9 cellular contexts compared by ENCODE assay signal in genomic region chr17:44672479-44673093, GRCh38. TPM values are rescaled to one million over a fixed set of nuclear protein-coding genes. Genes with fewer than 3 reads are reported as not detected.
DNase-seq lines count a peak whose midpoint lies in the region; ATAC-seq and TF ChIP-seq lines count a peak whose summit lies in the region.
"Had no signal": no experiment of that assay in that cellular context is flagged by ENCODE, and none has a peak within 500 bp of the region (broad histone marks: within the 10 kb centered on the region; RNA-seq: fewer than 3 reads in every experiment).

No MANE protein-coding gene starts in this region.

- H3K27me3 ChIP-seq in DOHH2 (ENCODE audit: control insufficient read depth, low read length) (peaks cover 4% of the 10 kb centered on the region; the same call in 1 of the 2 replicates), mesendoderm (ENCODE audit: insufficient read depth, low read length, poor library complexity) (no peaks in the 10 kb centered on the region)

- peaks cover 10% of the 10 kb centered on the region for H3F3A ChIP-seq in DOHH2 (ENCODE audit: control insufficient read depth, insufficient read depth)

- no peak overlapping the region for H4K5ac ChIP-seq in mesendoderm (ENCODE audit: low read length)

- H3K79me1 ChIP-seq in mesendoderm (ENCODE audit: low read length): no peaks in the 10 kb centered on the region

- H3K27ac ChIP-seq in DOHH2 (ENCODE audit: low read depth, low read length) (no peak overlapping the region), mesendoderm (ENCODE audit: low read depth, low read length) (no peak overlapping the region)

- H3K27ac Mint-ChIP-seq in activated T-helper 2 cell treated with anti-CD3 and anti-CD28 coated beads, Interferon-gamma antibody, Interleukin-2, Interleukin-4, amounts not matched to agents 10 μg/mL and 5 μg/mL and 100 μg/mL, durations not matched to agents 14 hours and 24 hours and 36 hours: no peak overlapping the region
- H3K27ac Mint-ChIP-seq: activated naive CD4-positive, alpha-beta T cell treated with anti-CD3 and anti-CD28 coated beads, Interleukin-2, amount 50 U/mL, for 24 hours had no signal

- H3K18ac ChIP-seq in mesendoderm (ENCODE audit: low read length): no peak overlapping the region

- H2BK5ac ChIP-seq in mesendoderm (ENCODE audit: low read length): no peak overlapping the region

- H3K4me1 Mint-ChIP-seq in activated T-helper 2 cell treated with anti-CD3 and anti-CD28 coated beads, Interferon-gamma antibody, Interleukin-2, Interleukin-4, amounts not matched to agents 10 μg/mL and 5 μg/mL and 100 μg/mL, durations not matched to agents 14 hours and 24 hours and 36 hours (ENCODE audit: low read depth): peaks cover 4% of the 10 kb centered on the region
- H3K4me1 Mint-ChIP-seq: activated naive CD4-positive, alpha-beta T cell treated with anti-CD3 and anti-CD28 coated beads, Interleukin-2, amount 50 U/mL, for 24 hours had no signal

- no peak overlapping the region for H2BK15ac ChIP-seq in mesendoderm (replicated peaks; ENCODE audit: low read depth)

- intact Hi-C loops in activated T-helper 2 cell treated with anti-CD3 and anti-CD28 coated beads, Interferon-gamma antibody, Interleukin-2, Interleukin-4, amounts not matched to agents 10 μg/mL and 5 μg/mL and 100 μg/mL, durations not matched to agents 14 hours and 24 hours and 36 hours (cut with micrococcal nuclease): loop anchor here (1.0 kb wide), 1 partner anchor 139 kb away; no protein-coding TSS in a partner anchor

- H3K4me3 ChIP-seq in DOHH2 (ENCODE audit: low read length) (no peak overlapping the region), astrocyte of the cerebellum (ENCODE audit: low read depth, low read length) (no peak overlapping the region), mesendoderm (ENCODE audit: low read length) (no peak overlapping the region)

- no peaks in the 10 kb centered on the region for H3K36me3 ChIP-seq in DOHH2 (ENCODE audit: control insufficient read depth, low read length)
- H3K36me3 ChIP-seq in mesendoderm (ENCODE audit: control insufficient read depth, insufficient read depth, low read length): no peaks in the 10 kb centered on the region

- peaks cover 3% of the 10 kb centered on the region for H3K27me3 Mint-ChIP-seq in activated T-helper 2 cell treated with anti-CD3 and anti-CD28 coated beads, Interferon-gamma antibody, Interleukin-2, Interleukin-4, amounts not matched to agents 10 μg/mL and 5 μg/mL and 100 μg/mL, durations not matched to agents 14 hours and 24 hours and 36 hours (ENCODE audit: low read depth)
- H3K27me3 Mint-ChIP-seq: activated naive CD4-positive, alpha-beta T cell treated with anti-CD3 and anti-CD28 coated beads, Interleukin-2, amount 50 U/mL, for 24 hours had no signal

- H3K23ac ChIP-seq in mesendoderm (ENCODE audit: low read length): no peak overlapping the region

- no peak overlapping the region for H3K4me2 ChIP-seq in DOHH2 (ENCODE audit: low read length)
- no peak overlapping the region for H3K4me2 ChIP-seq in mesendoderm (ENCODE audit: low read length)

- H3K4me3 Mint-ChIP-seq in activated T-helper 2 cell treated with anti-CD3 and anti-CD28 coated beads, Interferon-gamma antibody, Interleukin-2, Interleukin-4, amounts not matched to agents 10 μg/mL and 5 μg/mL and 100 μg/mL, durations not matched to agents 14 hours and 24 hours and 36 hours (ENCODE audit: low read depth): no peak overlapping the region
- H3K4me3 Mint-ChIP-seq: activated naive CD4-positive, alpha-beta T cell treated with anti-CD3 and anti-CD28 coated beads, Interleukin-2, amount 50 U/mL, for 24 hours had no signal

- no peak overlapping the region for H4K8ac ChIP-seq in mesendoderm (ENCODE audit: low read depth, low read length)

- H3K56ac ChIP-seq in mesendoderm (ENCODE audit: low read length): no peak overlapping the region

- H3K9ac ChIP-seq in mesendoderm (ENCODE audit: low read length): no peak overlapping the region

- no peaks in the 10 kb centered on the region for H4K20me1 ChIP-seq in DOHH2 (ENCODE audit: control insufficient read depth, insufficient read depth, low read depth, low read length)

- H3K4ac ChIP-seq in mesendoderm (ENCODE audit: low read depth, low read length): no peak overlapping the region

- H3K79me2 ChIP-seq in DOHH2 (ENCODE audit: control insufficient read depth, low read length) (no peaks in the 10 kb centered on the region), mesendoderm (ENCODE audit: control insufficient read depth, insufficient read depth, low read length) (no peaks in the 10 kb centered on the region)

- H2BK120ac ChIP-seq in mesendoderm (ENCODE audit: low read depth, low read length): no peak overlapping the region

- in situ Hi-C loops in astrocyte of the cerebellum (cut with HindIII; ENCODE audit: low sequenced_read_pairs): no loop called here

- peaks cover 4% of the 10 kb centered on the region for H3K36me3 Mint-ChIP-seq in activated T-helper 2 cell treated with anti-CD3 and anti-CD28 coated beads, Interferon-gamma antibody, Interleukin-2, Interleukin-4, amounts not matched to agents 10 μg/mL and 5 μg/mL and 100 μg/mL, durations not matched to agents 14 hours and 24 hours and 36 hours (ENCODE audit: low read depth)
- H3K36me3 Mint-ChIP-seq: activated naive CD4-positive, alpha-beta T cell treated with anti-CD3 and anti-CD28 coated beads, Interleukin-2, amount 50 U/mL, for 24 hours had no signal

- H3K4me1 ChIP-seq in DOHH2 (ENCODE audit: control insufficient read depth, low read length) (no peaks in the 10 kb centered on the region), mesendoderm (ENCODE audit: control insufficient read depth, low read depth, low read length) (no peaks in the 10 kb centered on the region)

- H3K9me3 Mint-ChIP-seq in activated T-helper 2 cell treated with anti-CD3 and anti-CD28 coated beads, Interferon-gamma antibody, Interleukin-2, Interleukin-4, amounts not matched to agents 10 μg/mL and 5 μg/mL and 100 μg/mL, durations not matched to agents 14 hours and 24 hours and 36 hours: no peaks in the 10 kb centered on the region
- H3K9me3 Mint-ChIP-seq: activated naive CD4-positive, alpha-beta T cell treated with anti-CD3 and anti-CD28 coated beads, Interleukin-2, amount 50 U/mL, for 24 hours had no signal

- H3K9me3 ChIP-seq in DOHH2 (ENCODE audit: control insufficient read depth, insufficient read depth, low read length): no peaks in the 10 kb centered on the region

- peak; percentile 24 for DNase-seq in LHCN-M2 (ENCODE audit: low read depth)
- no peak for DNase-seq in astrocyte of the cerebellum (ENCODE audit: low read depth)
- peak; percentile 40 for DNase-seq in mesendoderm
- DNase-seq in activated T-helper 2 cell treated with anti-CD3 and anti-CD28 coated beads, Interferon-gamma antibody, Interleukin-2, Interleukin-4, amounts not matched to agents 10 μg/mL and 5 μg/mL and 100 μg/mL, durations not matched to agents 14 hours and 24 hours and 36 hours (ENCODE audit: low spot score): no peak
- no peak for DNase-seq in nucleus accumbens (lab: John Stamatoyannopoulos, UW)
- no peak for DNase-seq in stimulated activated CD4-positive, alpha-beta T cell treated with anti-CD3 and anti-CD28 coated beads, Interleukin-1b, Interleukin-23, amount 100 ng/mL, for 48 hours

- ATAC-seq in GM19351 (IDR thresholded peaks at IDR 0.05; ENCODE audit: unreplicated experiment): no peak

- no peak overlapping the region for H2AK5ac ChIP-seq in mesendoderm (ENCODE audit: low read length)

- TF ChIP-seq CTCF in DOHH2 (IDR thresholded peaks at IDR 0.05; ENCODE audit: low read depth, low read length, poor library complexity, severe bottlenecking) (peak; percentile 79), astrocyte of the cerebellum (IDR thresholded peaks at IDR 0.05; ENCODE audit: low read depth, low read length, missing control alignments) (peak; percentile 44)

- no peaks in the 10 kb centered on the region for H3K9me2 ChIP-seq in DOHH2 (replicated peaks; ENCODE audit: control insufficient read depth, low read length)

RNA-seq across cellular contexts. Expression of gene MEIOC, which starts 16.3 kb away (rescaled TPM):
- total RNA-seq in LHCN-M2 (2014; rRNA removed): 0.17 TPM in 1 of 2 replicates, not detected in the other
- 0.22 TPM for polyA plus RNA-seq in LHCN-M2 (2012)
- polyA plus RNA-seq in mesendoderm (2013, experiment 1 of 2): 0.29 TPM
- polyA plus RNA-seq in mesendoderm (2013, experiment 2 of 2): 0.35 TPM
- 0.37 and 1.3 TPM in 2 replicates for total RNA-seq in activated T-helper 2 cell treated with anti-CD3 and anti-CD28 coated beads, Interferon-gamma antibody, Interleukin-2, Interleukin-4, amounts not matched to agents 10 μg/mL and 5 μg/mL and 100 μg/mL, durations not matched to agents 14 hours and 24 hours and 36 hours

RNA-seq across cellular contexts. Expression of gene CCDC43, which starts 17.0 kb away (rescaled TPM):
- total RNA-seq in LHCN-M2 (2014; rRNA removed): 30.1 and 30.7 TPM in 2 replicates
- polyA plus RNA-seq in LHCN-M2 (2012): 16.4 TPM
- polyA plus RNA-seq in mesendoderm (2013, experiment 1 of 2): 32.7 TPM
- polyA plus RNA-seq in mesendoderm (2013, experiment 2 of 2): 33.6 TPM
- total RNA-seq in activated T-helper 2 cell treated with anti-CD3 and anti-CD28 coated beads, Interferon-gamma antibody, Interleukin-2, Interleukin-4, amounts not matched to agents 10 μg/mL and 5 μg/mL and 100 μg/mL, durations not matched to agents 14 hours and 24 hours and 36 hours: 39.7 and 40.9 TPM in 2 replicates

RNA-seq across cellular contexts. Expression of gene DBF4B, which starts 35.9 kb away (rescaled TPM):
- 14.4 and 14.5 TPM in 2 replicates for total RNA-seq in LHCN-M2 (2014; rRNA removed)
- polyA plus RNA-seq in LHCN-M2 (2012): 8.1 TPM
- polyA plus RNA-seq in mesendoderm (2013, experiment 1 of 2): 12.8 TPM
- 12.9 TPM for polyA plus RNA-seq in mesendoderm (2013, experiment 2 of 2)
- 22.8 and 24.4 TPM in 2 replicates for total RNA-seq in activated T-helper 2 cell treated with anti-CD3 and anti-CD28 coated beads, Interferon-gamma antibody, Interleukin-2, Interleukin-4, amounts not matched to agents 10 μg/mL and 5 μg/mL and 100 μg/mL, durations not matched to agents 14 hours and 24 hours and 36 hours

Comparison
In these comparisons a context has a peak if more than half of its experiments do, and no peak if none do; other contexts are left out.
1. DNase-seq: peak in LHCN-M2 (single experiment) and mesendoderm (single experiment); none in astrocyte of the cerebellum (single experiment), activated T-helper 2 cell treated with anti-CD3 and anti-CD28 coated beads, Interferon-gamma antibody, Interleukin-2, Interleukin-4, amounts not matched to agents 10 μg/mL and 5 μg/mL and 100 μg/mL, durations not matched to agents 14 hours and 24 hours and 36 hours (single experiment), nucleus accumbens (0 of 56) and stimulated activated CD4-positive, alpha-beta T cell treated with anti-CD3 and anti-CD28 coated beads, Interleukin-1b, Interleukin-23, amount 100 ng/mL, for 48 hours (single experiment).